Comparison of ENCODE assay signal across 8 cellular contexts in the genomic region with DNA sequence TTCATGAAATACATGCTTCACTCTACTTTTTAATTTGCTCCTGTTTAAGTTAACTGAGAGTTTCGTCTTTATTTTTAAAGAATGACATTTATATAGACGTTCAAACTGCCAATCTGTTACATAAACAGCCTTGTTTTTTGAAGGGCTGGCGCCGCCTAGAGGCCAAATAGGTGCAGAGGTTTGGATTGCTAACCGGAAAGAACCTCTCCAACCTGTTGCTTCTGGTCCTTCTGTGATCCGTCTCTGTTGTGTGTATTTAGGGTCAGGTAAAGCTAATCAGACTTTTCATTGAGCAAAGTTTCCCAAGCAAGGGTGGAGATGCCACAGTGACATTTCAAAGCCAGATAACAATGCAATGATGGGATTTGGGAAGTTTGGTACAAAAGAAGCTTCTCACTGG. TPM values are rescaled to one million over a fixed set of nuclear protein-coding genes. Genes with fewer than 3 reads are reported as not detected.
A peak's percentile ranks its signal among the peaks of the same experiment; 100 is the strongest.
DNase-seq lines count a peak whose midpoint lies in the region; ATAC-seq and TF ChIP-seq lines count a peak whose summit lies in the region.

No MANE protein-coding gene starts in this region.

- POLR2A ChIA-PET in A673 (lab: Charles Lee; ENCODE audit: low non-redundant PET): no interaction called here

- H3K4me1 ChIP-seq in A673 (ENCODE audit: insufficient read depth, low read length, poor library complexity, severe bottlenecking): no peaks in the 10 kb centered on the region

- DNase-seq in A673 (ENCODE audit: low spot score) (peak; percentile 87), NCI-H2227 (lab: John Stamatoyannopoulos, UW; ENCODE audit: unreplicated experiment) (peak; percentile 85), left kidney (ENCODE audit: low read depth, low spot score) (peak; percentile 90)
- DNase-seq in activated CD4-positive, CD25-positive, alpha-beta regulatory T cell treated with anti-CD3 and anti-CD28 coated beads, Interleukin-2, amount 50 U/mL, for 16 hours (ENCODE audit: low read depth, low spot score): peak; percentile 66
- DNase-seq in central memory CD4-positive, alpha-beta T cell: peak; percentile 67
- DNase-seq in stimulated activated CD4-positive, alpha-beta T cell treated with anti-CD3 and anti-CD28 coated beads, Interleukin-4, amount 100 ng/mL, for 24 hours: peak; percentile 84

- ATAC-seq in GM18511 (IDR thresholded peaks at IDR 0.05; ENCODE audit: unreplicated experiment): peak; percentile 86
- peak; percentile 65 for ATAC-seq in HG03097 (IDR thresholded peaks at IDR 0.05; ENCODE audit: low FRiP score, unreplicated experiment)

- intact Hi-C loops in A673 (cut with micrococcal nuclease; ENCODE audit: unreplicated experiment): no loop called here

- H3K4me3 ChIP-seq in A673 (ENCODE audit: low read depth, low read length, poor library complexity, severe bottlenecking): no peak overlapping the region

- no peak overlapping the region for H3K27ac ChIP-seq in A673 (ENCODE audit: low read depth, low read length, poor library complexity, severe bottlenecking)

- no peaks in the 10 kb centered on the region for H3K9me3 ChIP-seq in A673 (ENCODE audit: low read depth, low read length, poor library complexity, severe bottlenecking)

- CTCF ChIA-PET in A673 (lab: Charles Lee): interaction anchor here (0.7 to 1.7 kb wide), 2 partner anchors 20 to 24 kb away, joined by 3 to 5 read pairs; no protein-coding TSS in a partner anchor

- H3K27me3 ChIP-seq in A673 (replicated peaks; ENCODE audit: insufficient read depth, low read depth, low read length, poor library complexity): no peaks in the 10 kb centered on the region

- no TSS peak for BruUV-seq in A673 (replicated peaks; lab: Mats Ljungman, UMichigan)

- no peaks in the 10 kb centered on the region for H3K36me3 ChIP-seq in A673 (ENCODE audit: insufficient read depth, low read length, poor library complexity, severe bottlenecking)

- peak; percentile 98 for TF ChIP-seq CTCF in A673 (conservative IDR thresholded peaks at IDR 0.05; ENCODE audit: low read depth, low read length)

RNA-seq across cellular contexts. Expression of a gene that starts 39.5 kb away (rescaled TPM):
- 0.19 and 0.74 TPM in 2 replicates for total RNA-seq in A673 (2021)
